In the genomic region with DNA sequence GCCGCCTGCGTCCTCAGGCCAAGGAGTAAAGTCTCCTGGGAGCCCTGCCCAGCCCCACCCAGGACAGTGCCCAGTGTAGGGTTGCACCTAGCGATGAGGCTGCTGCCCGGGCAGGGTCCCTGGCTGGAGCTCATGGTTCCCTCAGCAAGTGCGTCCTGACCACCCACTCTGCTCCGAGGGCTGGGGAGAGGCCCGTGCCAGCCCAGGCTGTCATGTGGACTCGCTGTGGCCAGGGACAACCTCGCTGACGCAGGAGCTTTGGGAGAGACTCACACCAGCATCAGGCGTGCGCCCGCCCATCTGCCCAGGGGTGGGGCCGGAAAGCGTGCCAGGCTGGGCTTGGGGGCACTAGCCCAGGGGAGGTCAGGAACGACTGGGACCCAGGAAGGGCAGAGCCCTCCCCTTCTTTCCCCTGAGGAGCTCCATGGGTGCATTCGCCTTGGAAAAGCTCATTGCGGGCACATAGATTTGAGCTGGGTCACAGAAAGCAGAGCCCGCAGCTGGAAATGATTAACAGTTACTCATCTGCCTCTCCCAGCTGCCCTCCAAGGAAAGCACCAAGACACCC, we compare ENCODE assay signal across 12 cellular contexts. TPM values are rescaled to one million over a fixed set of nuclear protein-coding genes. Genes with fewer than 3 reads are reported as not detected.
DNase-seq lines count a peak whose midpoint lies in the region; ATAC-seq and TF ChIP-seq lines count a peak whose summit lies in the region.
"Had no signal": no experiment of that assay in that cellular context is flagged by ENCODE, and none has a peak within 500 bp of the region (broad histone marks: within the 10 kb centered on the region; RNA-seq: fewer than 3 reads in every experiment).

No MANE protein-coding gene starts in this region.

- peaks cover 8% of the 10 kb centered on the region for H3K4me1 ChIP-seq in fibroblast of lung (ENCODE audit: control insufficient read depth, extremely low read depth, insufficient read depth, low read length)
- H3K4me1 ChIP-seq in stomach = peaks cover 5 to 11% (median 10%) of the 10 kb centered on the region in 4 donors
- H3K4me1 ChIP-seq: lower lobe of right lung, parathyroid adenoma, tibial artery had no signal

- H3K4me3 ChIP-seq in fibroblast of lung (replicated peaks in 1 of 4; ENCODE audit: control extremely low read depth in 1 of 4, insufficient read depth in 1 of 4, low read depth in 3 of 4, low read length in 4 of 4) (no peak overlapping the region), stomach (no peak overlapping the region), WERI-Rb-1 (ENCODE audit: low read depth, low read length) (no peak overlapping the region)
- H3K4me3 ChIP-seq: lower lobe of right lung, tibial artery had no signal

- no peak for TF ChIP-seq CTCF in fibroblast of lung (conservative IDR thresholded peaks at IDR 0.05 in 1 of 2, IDR thresholded peaks at IDR 0.05 in 1 of 2; ENCODE audit: low read depth in 1 of 2, low read length in 2 of 2)
- TF ChIP-seq CTCF in stomach (IDR thresholded peaks at IDR 0.05) = no peak
- no peak for TF ChIP-seq CTCF in WERI-Rb-1 (IDR thresholded peaks at IDR 0.05; ENCODE audit: low read depth, low read length)

- H3K4me2 ChIP-seq in fibroblast of lung (ENCODE audit: extremely low read depth, insufficient read depth, low read length) = no peak overlapping the region

- no peak for ATAC-seq in GM19035 (IDR thresholded peaks at IDR 0.05; ENCODE audit: unreplicated experiment)
- ATAC-seq: lower lobe of right lung had no signal

- H3K79me2 ChIP-seq in fibroblast of lung (ENCODE audit: control insufficient read depth, insufficient read depth, low read length) = no peaks in the 10 kb centered on the region
- H3K79me2 ChIP-seq: parathyroid adenoma had no signal

- H4K20me1 ChIP-seq in fibroblast of lung (ENCODE audit: control insufficient read depth, extremely low read depth, insufficient read depth, low read length) = no peaks in the 10 kb centered on the region

- no peak for TF ChIP-seq POLR2A in stomach (IDR thresholded peaks at IDR 0.05)

- WGBS in stomach, 5 donors = 43 to 73% (median 66%) methylated on average over 7 to 19 of the region's 19 CpGs

- H2AFZ ChIP-seq in fibroblast of lung (ENCODE audit: low read length) = no peak overlapping the region
- H2AFZ ChIP-seq: parathyroid adenoma had no signal

- H3K27ac ChIP-seq in fibroblast of lung (ENCODE audit: insufficient read depth, low read length) (no peak overlapping the region), stomach (no peak overlapping the region), WERI-Rb-1 (no peak overlapping the region)
- H3K27ac ChIP-seq: lower lobe of right lung, parathyroid adenoma, tibial artery had no signal

- peaks cover 10% of the 10 kb centered on the region for H3K27me3 ChIP-seq in fibroblast of lung (ENCODE audit: control insufficient read depth, insufficient read depth, low read length)
- peaks cover 0 to 32% (median 4%) of the 10 kb centered on the region in 3 donors for H3K27me3 ChIP-seq in stomach
- H3K27me3 ChIP-seq in WERI-Rb-1 (ENCODE audit: insufficient read depth, low read depth, severe bottlenecking) = no peaks in the 10 kb centered on the region

- intact Hi-C loops in stomach (cut with DNase I; ENCODE audit: low total_unique reads) = no loop called here

- H3K36me3 ChIP-seq in fibroblast of lung (ENCODE audit: control insufficient read depth, insufficient read depth, low read length) = no peaks in the 10 kb centered on the region
- H3K36me3 ChIP-seq in stomach = no peaks in the 10 kb centered on the region
- H3K36me3 ChIP-seq in WERI-Rb-1 = no peaks in the 10 kb centered on the region
- H3K36me3 ChIP-seq: lower lobe of right lung, tibial artery had no signal

- DNase-seq in GOT3 (lab: John Stamatoyannopoulos, UW) (peak; percentile 24), RKO (ENCODE audit: low spot score) (peak; percentile 90), fibroblast of lung (ENCODE audit: low read depth in 2 of 2) (peak; percentile 47 to 74), stomach (peak; percentile 30), WERI-Rb-1 (no peak), NCI-H1092 (lab: John Stamatoyannopoulos, UW) (no peak)
- DNase-seq: lower lobe of right lung, NCI-H510A, T-helper 1 cell, tibial artery had no signal

- no peak overlapping the region for H3K9ac ChIP-seq in fibroblast of lung (ENCODE audit: insufficient read depth, low read length)
- H3K9ac ChIP-seq: parathyroid adenoma had no signal

- no peaks in the 10 kb centered on the region for H3K9me3 ChIP-seq in fibroblast of lung (ENCODE audit: control insufficient read depth, insufficient read depth, low read depth, low read length)
- peaks cover 0 to 5% (median 0%) of the 10 kb centered on the region in 4 donors for H3K9me3 ChIP-seq in stomach
- no peaks in the 10 kb centered on the region for H3K9me3 ChIP-seq in WERI-Rb-1 (ENCODE audit: severe bottlenecking)
- H3K9me3 ChIP-seq: lower lobe of right lung, tibial artery had no signal

- TF ChIP-seq EP300 in stomach (IDR thresholded peaks at IDR 0.05) = no peak

RNA-seq across cellular contexts. Expression of a gene that starts 19.7 kb away (rescaled TPM):
- total RNA-seq in fibroblast of lung = under 0.01 and 0.17 TPM in 2 replicates
- not detected in 2 replicates for polyA plus RNA-seq in fibroblast of lung
- polyA plus RNA-seq in fibroblast of lung (2012) = not detected in 2 replicates
- polyA minus RNA-seq in fibroblast of lung (ENCODE audit: low replicate concordance) = not detected in 2 replicates
- 10 to 100 TPM in 1 of 5 donors, 1 to 10 TPM in 1, under 1 TPM in 1, not detected in 2; 0.58 to 12.3 (median 4.8) TPM for total RNA-seq in stomach
- 1 to 10 TPM in 1 of 3 donors, under 1 TPM in 2; 0.23 to 1.4 (median 0.62) TPM for polyA plus RNA-seq in stomach

RNA-seq across cellular contexts. Expression of a gene that starts 24.4 kb away (rescaled TPM):
- total RNA-seq in fibroblast of lung (60.9 and 66.2 TPM in 2 replicates), stomach (100 to 1,000 TPM in 1 of 5 donors, 10 to 100 TPM in 4; 20.1 to 146 (median 61.7) TPM)
- polyA plus RNA-seq in fibroblast of lung (61.0 and 65.3 TPM in 2 replicates), stomach (100 to 1,000 TPM in 1 of 3 donors, 10 to 100 TPM in 2; 56.4 to 106 (median 62.1) TPM)
- 67.5 and 85.5 TPM in 2 replicates for polyA plus RNA-seq in fibroblast of lung (2012)
- polyA minus RNA-seq in fibroblast of lung (ENCODE audit: low replicate concordance) = 102 and 107 TPM in 2 replicates

RNA-seq across cellular contexts. Expression of a gene that starts 24.5 kb away (rescaled TPM):
- 1.5 and 2.0 TPM in 2 replicates for total RNA-seq in fibroblast of lung
- 2.8 and 5.2 TPM in 2 replicates for polyA plus RNA-seq in fibroblast of lung
- polyA plus RNA-seq in fibroblast of lung (2012) = 3.3 and 6.9 TPM in 2 replicates
- 1.0 and 4.3 TPM in 2 replicates for polyA minus RNA-seq in fibroblast of lung (ENCODE audit: low replicate concordance)
- 100 to 1,000 TPM in 1 of 5 donors, 10 to 100 TPM in 2, 1 to 10 TPM in 2; 3.2 to 181 (median 12.3) TPM for total RNA-seq in stomach
- polyA plus RNA-seq in stomach = 10 to 100 TPM in 1 of 3 donors, 1 to 10 TPM in 2; 6.4 to 21.2 (median 9.9) TPM

RNA-seq across cellular contexts. Expression of a gene that starts 53.3 kb away (rescaled TPM):
- total RNA-seq in fibroblast of lung (37.5 and 41.9 TPM in 2 replicates), stomach (100 to 1,000 TPM in 3 of 5 donors, 10 to 100 TPM in 2; 40.9 to 256 (median 133) TPM)
- polyA plus RNA-seq in fibroblast of lung (22.9 and 27.3 TPM in 2 replicates), stomach (100 to 1,000 TPM in 1 of 3 donors, 10 to 100 TPM in 2; 60.0 to 106 (median 67.1) TPM)
- 78.2 and 95.2 TPM in 2 replicates for polyA plus RNA-seq in fibroblast of lung (2012)
- polyA minus RNA-seq in fibroblast of lung (ENCODE audit: low replicate concordance) = 22.6 and 25.1 TPM in 2 replicates

RNA-seq across cellular contexts. Expression of a gene that starts 57.6 kb away (rescaled TPM):
- 13.1 and 53.0 TPM in 2 replicates for total RNA-seq in fibroblast of lung
- polyA plus RNA-seq in fibroblast of lung = 10.2 and 14.5 TPM in 2 replicates
- 9.4 and 14.1 TPM in 2 replicates for polyA plus RNA-seq in fibroblast of lung (2012)
- polyA minus RNA-seq in fibroblast of lung (ENCODE audit: low replicate concordance) = 8.0 and 15.7 TPM in 2 replicates
- 1 to 10 TPM in 4 of 5 donors, not detected in 1; 1.6 to 6.2 (median 1.9) TPM for total RNA-seq in stomach
- 1 to 10 TPM in 2 of 3 donors, under 1 TPM in 1; 0.92 to 3.8 (median 1.3) TPM for polyA plus RNA-seq in stomach

Comparison
In these comparisons a context has a peak if more than half of its experiments do, and no peak if none do; other contexts are left out.
1. DNase-seq: peak in GOT3 (single experiment), RKO (single experiment), fibroblast of lung (2 of 2) and stomach (single experiment); none in WERI-Rb-1 (single experiment) and NCI-H1092 (single experiment).